In genomic region chr1:14921057-14921456, GRCh38 we compare ENCODE assay signal across 14 cellular contexts.
DNase-seq lines count a peak whose midpoint lies in the region; TF ChIP-seq lines count a peak whose summit lies in the region.
"Had no signal": no experiment of that assay in that cellular context is flagged by ENCODE, and none has a peak within 500 bp of the region (broad histone marks: within the 10 kb centered on the region; RNA-seq: fewer than 3 reads in every experiment).

No MANE protein-coding gene starts in this region.

- no peak for DNase-seq in AG04450 (ENCODE audit: low read depth, low spot score)
- DNase-seq in astrocyte of the spinal cord (ENCODE audit: low read depth, low spot score) = no peak
- DNase-seq in fibroblast of the aortic adventitia (ENCODE audit: low read depth) = peak; percentile 56
- DNase-seq in mesothelial cell of epicardium (ENCODE audit: low spot score in 2 of 2, unreplicated experiment in 2 of 2) = no peak
- DNase-seq in Calu3 = no peak
- DNase-seq in SIG-M5 treated with dmso at 0.1 percent for 504 hours (lab: John Stamatoyannopoulos, UW; ENCODE audit: unreplicated experiment) = no peak
- no peak for DNase-seq in SK-N-DZ (ENCODE audit: low spot score)
- DNase-seq in NCI-H748 treated with DMSO at 0.1 percent for 48 hours (lab: John Stamatoyannopoulos, UW) = no peak
- DNase-seq: activated naive CD4-positive, alpha-beta T cell treated with anti-CD3 and anti-CD28 coated beads, Interleukin-2, amount 10 ng/mL, durations not matched to agents 7 days and 5 days; DMS79 treated with DMSO at 0.1 percent for 48 hours; NCI-H1436 treated with DMSO at 0.1 percent for 48 hours; NK-92 treated with Interleukin-12 subunit alpha and Interleukin-12 subunit beta, amount 100 ng/mL, for 24 hours; posterior cingulate gyrus; transverse colon had no signal

- H3K36me3 Mint-ChIP-seq in mesothelial cell of epicardium (no peaks in the 10 kb centered on the region), Calu3 (ENCODE audit: insufficient read depth, unreplicated experiment) (peaks cover 8% of the 10 kb centered on the region)
- H3K36me3 Mint-ChIP-seq: activated naive CD4-positive, alpha-beta T cell treated with anti-CD3 and anti-CD28 coated beads, Interleukin-2, amount 10 ng/mL, durations not matched to agents 7 days and 5 days had no signal

- no peak overlapping the region for H3K27ac ChIP-seq in AG04450 (ENCODE audit: low read depth, low read length)
- H3K27ac ChIP-seq: transverse colon had no signal

- intact Hi-C loops in Calu3 (cut with micrococcal nuclease; ENCODE audit: unreplicated experiment) = no loop called here

- H3K4me1 Mint-ChIP-seq in mesothelial cell of epicardium (peaks cover 19% of the 10 kb centered on the region), Calu3 (ENCODE audit: low read depth, unreplicated experiment) (no peaks in the 10 kb centered on the region)

- POLR2A ChIA-PET in AG04450 (lab: Yijun Ruan, JAX) = no interaction called here

- no TSS peak for BruUV-seq in Calu3 (replicated peaks; lab: Mats Ljungman, UMichigan)

- no peaks in the 10 kb centered on the region for H3K27me3 ChIP-seq in AG04450 (ENCODE audit: control insufficient read depth, insufficient read depth, low read length)

- no peaks in the 10 kb centered on the region for H3K9me3 ChIP-seq in AG04450 (ENCODE audit: control insufficient read depth, insufficient read depth, low read length)
- H3K9me3 ChIP-seq: transverse colon had no signal

- H3K27ac Mint-ChIP-seq in mesothelial cell of epicardium (peak overlapping the region; percentile 76), Calu3 (ENCODE audit: unreplicated experiment) (no peak overlapping the region)
- H3K27ac Mint-ChIP-seq: activated naive CD4-positive, alpha-beta T cell treated with anti-CD3 and anti-CD28 coated beads, Interleukin-2, amount 10 ng/mL, durations not matched to agents 7 days and 5 days had no signal

- no peak overlapping the region for H3K4me3 Mint-ChIP-seq in mesothelial cell of epicardium
- H3K4me3 Mint-ChIP-seq in Calu3 (ENCODE audit: low read depth, unreplicated experiment) = no peak overlapping the region
- H3K4me3 Mint-ChIP-seq: activated naive CD4-positive, alpha-beta T cell treated with anti-CD3 and anti-CD28 coated beads, Interleukin-2, amount 10 ng/mL, durations not matched to agents 7 days and 5 days had no signal

- H3K27me3 Mint-ChIP-seq in mesothelial cell of epicardium (ENCODE audit: low read depth) (no peaks in the 10 kb centered on the region), Calu3 (ENCODE audit: unreplicated experiment) (peaks cover 29% of the 10 kb centered on the region)

- CTCF ChIA-PET in AG04450 (lab: Charles Lee) = interaction anchor here (1.6 kb wide), 2 partner anchors 105 to 106 kb away, joined by 3 to 4 read pairs; no protein-coding TSS in a partner anchor
- CTCF ChIA-PET in Calu3 (lab: Charles Lee) = no interaction called here

- H3K9me3 Mint-ChIP-seq in mesothelial cell of epicardium (no peaks in the 10 kb centered on the region), Calu3 (ENCODE audit: low read depth, unreplicated experiment) (no peaks in the 10 kb centered on the region)
- H3K9me3 Mint-ChIP-seq: activated naive CD4-positive, alpha-beta T cell treated with anti-CD3 and anti-CD28 coated beads, Interleukin-2, amount 10 ng/mL, durations not matched to agents 7 days and 5 days had no signal

- in situ Hi-C loops in astrocyte of the spinal cord (cut with HindIII; ENCODE audit: low sequenced_read_pairs) = no loop called here

- TF ChIP-seq CTCF in AG04450 (IDR thresholded peaks at IDR 0.05; ENCODE audit: low read depth, low read length) (peak; percentile 3; the same call in 1 of the 2 replicates), astrocyte of the spinal cord (IDR thresholded peaks at IDR 0.05; ENCODE audit: low read depth, low read length) (peak; percentile 3), fibroblast of the aortic adventitia (IDR thresholded peaks at IDR 0.05; ENCODE audit: insufficient read depth, low read length) (no peak), mesothelial cell of epicardium (IDR thresholded peaks at IDR 0.05; ENCODE audit: unreplicated experiment) (no peak), Calu3 (IDR thresholded peaks at IDR 0.05; ENCODE audit: unreplicated experiment) (no peak)

- H3K4me3 ChIP-seq in AG04450 (ENCODE audit: low read depth, low read length) = no peak overlapping the region
- H3K4me3 ChIP-seq in astrocyte of the spinal cord (ENCODE audit: low read depth, low read length) = no peak overlapping the region
- no peak overlapping the region for H3K4me3 ChIP-seq in fibroblast of the aortic adventitia (ENCODE audit: low read depth, low read length)
- H3K4me3 ChIP-seq: transverse colon had no signal

Comparison
In these comparisons a context has a peak if more than half of its experiments do, and no peak if none do; other contexts are left out.
1. CTCF ChIP-seq: peak in AG04450 (single experiment) and astrocyte of the spinal cord (single experiment); none in fibroblast of the aortic adventitia (single experiment), mesothelial cell of epicardium (single experiment) and Calu3 (single experiment).